1 cellular context compared by ENCODE assay signal in the genomic region with DNA sequence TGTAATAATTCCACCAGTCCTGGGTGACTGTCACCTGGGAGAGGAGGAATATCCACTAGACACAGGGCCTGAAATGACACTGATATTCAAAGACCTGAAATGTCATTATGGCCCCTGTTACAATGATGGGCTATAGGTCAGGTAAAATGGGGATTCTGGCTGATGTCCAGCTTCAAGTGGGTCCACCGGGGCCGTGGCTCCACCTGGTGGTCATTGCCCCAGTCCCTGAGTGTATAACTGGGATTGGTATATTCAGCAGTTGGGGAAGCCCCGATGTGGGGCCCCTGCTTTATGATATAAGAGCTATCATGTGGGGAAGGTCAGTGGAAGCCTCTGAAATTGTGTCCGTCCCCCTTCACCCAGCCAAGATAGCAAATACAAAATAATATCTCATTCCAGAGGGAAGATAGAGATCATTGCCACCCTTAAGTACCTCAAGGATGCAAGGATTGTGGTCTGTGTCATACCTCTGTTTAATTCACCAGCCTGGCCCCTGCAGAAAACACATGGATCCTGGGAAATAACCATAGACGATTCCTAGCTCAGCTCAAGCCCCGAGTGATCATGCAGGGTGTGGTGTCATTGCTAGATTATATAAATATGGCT.
TF ChIP-seq lines count a peak whose summit lies in the region.

No MANE protein-coding gene starts in this region.

TF ChIP-seq in K562, 482 proteins besides CTCF, POLR2A, EP300 and RAD21 (continued from another document):
- TF ChIP-seq BCLAF1 (IDR thresholded peaks at IDR 0.05; ENCODE audit: borderline replicate concordance in 1 of 2, control insufficient read depth in 1 of 2, low read depth in 2 of 2, low read length in 1 of 2) = no peak
- no peak for TF ChIP-seq CAMTA2 (CRISPR knock-in tag; conservative IDR thresholded peaks at IDR 0.05)
- TF ChIP-seq ZNF436 (CRISPR knock-in tag; IDR thresholded peaks at IDR 0.05) = no peak
- TF ChIP-seq EZH2 (IDR thresholded peaks at IDR 0.05; ENCODE audit: borderline replicate concordance, low read depth, low read length) = no peak
- TF ChIP-seq NUFIP1 (IDR thresholded peaks at IDR 0.05; ENCODE audit: partially characterized antibody) = no peak
- no peak for TF ChIP-seq ZNF780A (CRISPR knock-in tag; IDR thresholded peaks at IDR 0.05)
- TF ChIP-seq ELF4 (CRISPR knock-in tag; IDR thresholded peaks at IDR 0.05) = no peak
- TF ChIP-seq, protein P1, sequence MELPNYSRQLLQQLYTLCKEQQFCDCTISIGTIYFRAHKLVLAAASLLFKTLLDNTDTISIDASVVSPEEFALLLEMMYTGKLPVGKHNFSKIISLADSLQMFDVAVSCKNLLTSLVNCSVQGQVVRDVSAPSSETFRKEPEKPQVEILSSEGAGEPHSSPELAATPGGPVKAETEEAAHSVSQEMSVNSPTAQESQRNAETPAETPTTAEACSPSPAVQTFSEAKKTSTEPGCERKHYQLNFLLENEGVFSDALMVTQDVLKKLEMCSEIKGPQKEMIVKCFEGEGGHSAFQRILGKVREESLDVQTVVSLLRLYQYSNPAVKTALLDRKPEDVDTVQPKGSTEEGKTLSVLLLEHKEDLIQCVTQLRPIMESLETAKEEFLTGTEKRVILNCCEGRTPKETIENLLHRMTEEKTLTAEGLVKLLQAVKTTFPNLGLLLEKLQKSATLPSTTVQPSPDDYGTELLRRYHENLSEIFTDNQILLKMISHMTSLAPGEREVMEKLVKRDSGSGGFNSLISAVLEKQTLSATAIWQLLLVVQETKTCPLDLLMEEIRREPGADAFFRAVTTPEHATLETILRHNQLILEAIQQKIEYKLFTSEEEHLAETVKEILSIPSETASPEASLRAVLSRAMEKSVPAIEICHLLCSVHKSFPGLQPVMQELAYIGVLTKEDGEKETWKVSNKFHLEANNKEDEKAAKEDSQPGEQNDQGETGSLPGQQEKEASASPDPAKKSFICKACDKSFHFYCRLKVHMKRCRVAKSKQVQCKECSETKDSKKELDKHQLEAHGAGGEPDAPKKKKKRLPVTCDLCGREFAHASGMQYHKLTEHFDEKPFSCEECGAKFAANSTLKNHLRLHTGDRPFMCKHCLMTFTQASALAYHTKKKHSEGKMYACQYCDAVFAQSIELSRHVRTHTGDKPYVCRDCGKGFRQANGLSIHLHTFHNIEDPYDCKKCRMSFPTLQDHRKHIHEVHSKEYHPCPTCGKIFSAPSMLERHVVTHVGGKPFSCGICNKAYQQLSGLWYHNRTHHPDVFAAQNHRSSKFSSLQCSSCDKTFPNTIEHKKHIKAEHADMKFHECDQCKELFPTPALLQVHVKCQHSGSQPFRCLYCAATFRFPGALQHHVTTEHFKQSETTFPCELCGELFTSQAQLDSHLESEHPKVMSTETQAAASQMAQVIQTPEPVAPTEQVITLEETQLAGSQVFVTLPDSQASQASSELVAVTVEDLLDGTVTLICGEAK (IDR thresholded peaks at IDR 0.05) = no peak
- TF ChIP-seq, protein P1 (CRISPR knock-in tag; IDR thresholded peaks at IDR 0.05) = no peak
- TF ChIP-seq U2AF2 (optimal IDR thresholded peaks at IDR 0.05; ENCODE audit: low read depth, low read length) = no peak
- TF ChIP-seq NR4A1 (CRISPR knock-in tag; IDR thresholded peaks at IDR 0.05) = no peak
- TF ChIP-seq NR4A1 (tag; IDR thresholded peaks at IDR 0.05) = no peak
- no peak for TF ChIP-seq DPF2 (IDR thresholded peaks at IDR 0.05)
- TF ChIP-seq, protein P2, sequence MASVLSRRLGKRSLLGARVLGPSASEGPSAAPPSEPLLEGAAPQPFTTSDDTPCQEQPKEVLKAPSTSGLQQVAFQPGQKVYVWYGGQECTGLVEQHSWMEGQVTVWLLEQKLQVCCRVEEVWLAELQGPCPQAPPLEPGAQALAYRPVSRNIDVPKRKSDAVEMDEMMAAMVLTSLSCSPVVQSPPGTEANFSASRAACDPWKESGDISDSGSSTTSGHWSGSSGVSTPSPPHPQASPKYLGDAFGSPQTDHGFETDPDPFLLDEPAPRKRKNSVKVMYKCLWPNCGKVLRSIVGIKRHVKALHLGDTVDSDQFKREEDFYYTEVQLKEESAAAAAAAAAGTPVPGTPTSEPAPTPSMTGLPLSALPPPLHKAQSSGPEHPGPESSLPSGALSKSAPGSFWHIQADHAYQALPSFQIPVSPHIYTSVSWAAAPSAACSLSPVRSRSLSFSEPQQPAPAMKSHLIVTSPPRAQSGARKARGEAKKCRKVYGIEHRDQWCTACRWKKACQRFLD (CRISPR knock-in tag; IDR thresholded peaks at IDR 0.05) = no peak
- TF ChIP-seq ZNF184 (CRISPR knock-in tag; IDR thresholded peaks at IDR 0.05) = no peak
- TF ChIP-seq HSF4 (CRISPR knock-in tag; IDR thresholded peaks at IDR 0.05; ENCODE audit: borderline replicate concordance) = no peak
- no peak for TF ChIP-seq NR2C1 (IDR thresholded peaks at IDR 0.05)
- TF ChIP-seq NR2C1 (tag; IDR thresholded peaks at IDR 0.05) = no peak
- TF ChIP-seq SMARCB1 (IDR thresholded peaks at IDR 0.05; ENCODE audit: insufficient read length, low read depth) = no peak
- no peak for TF ChIP-seq ZNF146 (CRISPR knock-in tag; IDR thresholded peaks at IDR 0.05; ENCODE audit: unreplicated experiment)
- no peak for TF ChIP-seq POU5F1 (IDR thresholded peaks at IDR 0.05; ENCODE audit: borderline replicate concordance, low read depth, low read length, partially characterized antibody)
- no peak for TF ChIP-seq ZNF316 (IDR thresholded peaks at IDR 0.05)
- no peak for TF ChIP-seq IFI16 (CRISPR knock-in tag; IDR thresholded peaks at IDR 0.05)
- no peak for TF ChIP-seq BRD4 (IDR thresholded peaks at IDR 0.05)
- TF ChIP-seq ZNF507 (tag; conservative IDR thresholded peaks at IDR 0.05) = no peak
- no peak for TF ChIP-seq E2F4 (CRISPR knock-in tag; IDR thresholded peaks at IDR 0.05; ENCODE audit: low read depth)
- TF ChIP-seq RFX5 (IDR thresholded peaks at IDR 0.05; ENCODE audit: low read depth, low read length) = no peak
- peak; percentile 20; the same call in 1 of the 2 replicates for TF ChIP-seq MECOM (CRISPR knock-in tag; IDR thresholded peaks at IDR 0.05)
- TF ChIP-seq SAP30 (IDR thresholded peaks at IDR 0.05; ENCODE audit: borderline replicate concordance, insufficient read depth, low read depth, low read length, poor library complexity, severe bottlenecking) = no peak
- TF ChIP-seq RFX7 (CRISPR knock-in tag; IDR thresholded peaks at IDR 0.05) = no peak
- TF ChIP-seq GABPB1 (CRISPR knock-in tag; IDR thresholded peaks at IDR 0.05) = no peak; the same call in 1 of the 2 replicates
- 0 out of 2 replicates have a peak, but pooled peaks have one; percentile 8 for TF ChIP-seq E2F1 (CRISPR knock-in tag; IDR thresholded peaks at IDR 0.05)
- no peak for TF ChIP-seq PURB (CRISPR knock-in tag; IDR thresholded peaks at IDR 0.05; ENCODE audit: low read depth)
